8 cellular contexts compared by ENCODE assay signal in the genomic region with DNA sequence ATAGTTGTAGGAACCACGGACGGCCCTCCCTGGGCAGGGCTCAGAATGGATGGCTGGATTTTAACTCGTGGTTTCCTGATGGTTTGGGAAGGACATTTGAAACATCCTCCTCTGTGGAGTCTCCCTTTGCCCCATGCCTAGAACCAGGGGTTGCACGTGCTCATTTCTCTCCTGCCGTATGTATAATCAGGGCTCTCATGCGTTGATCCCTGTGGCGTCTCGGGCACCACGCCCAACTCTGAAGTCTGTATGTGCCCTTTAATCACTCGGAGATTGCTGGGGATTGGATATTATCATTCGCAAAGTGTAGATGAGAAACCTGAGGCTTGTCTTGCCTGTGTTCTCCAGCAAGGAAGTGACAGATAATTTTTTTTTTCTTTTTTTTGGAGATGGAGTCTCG.
A peak's percentile ranks its signal among the peaks of the same experiment; 100 is the strongest.
DNase-seq lines count a peak whose midpoint lies in the region; ATAC-seq and TF ChIP-seq lines count a peak whose summit lies in the region.

No MANE protein-coding gene starts in this region.

- intact Hi-C loops in head of caudate nucleus (cut with DNase I), result no loop called here

- H3K36me3 Mint-ChIP-seq in activated T-cell treated with anti-CD3 and anti-CD28 coated beads, Interleukin-2, amount 50 U/mL, for 4 hours (ENCODE audit: insufficient read depth), result no peaks in the 10 kb centered on the region
- H3K36me3 Mint-ChIP-seq in endodermal cell (ENCODE audit: low read depth), result no peaks in the 10 kb centered on the region

- H3K4me3 Mint-ChIP-seq in activated T-cell treated with anti-CD3 and anti-CD28 coated beads, Interleukin-2, amount 50 U/mL, for 4 hours, result peak overlapping the region; percentile 84
- no peak overlapping the region for H3K4me3 Mint-ChIP-seq in endodermal cell

- peak overlapping the region; percentile 15 for H3K9ac ChIP-seq in endocrine pancreas (ENCODE audit: control insufficient read depth, insufficient read depth, low read length)
- peak overlapping the region; percentile 52 to 83 for H3K9ac ChIP-seq in stomach smooth muscle (ENCODE audit: low read length in 2 of 2)
- H3K9ac ChIP-seq in endodermal cell (ENCODE audit: extremely low read depth, low read length, poor library complexity, severe bottlenecking), result no peak overlapping the region

- no peak overlapping the region for H3K27ac Mint-ChIP-seq in endodermal cell

- no peak for DNase-seq in activated T-cell treated with anti-CD3 and anti-CD28 coated beads, Interleukin-2, amount 50 U/mL, for 4 hours
- DNase-seq in activated T-cell treated with anti-CD3 and anti-CD28 coated beads, Interleukin-2, amount 50 U/mL, for 48 hours, result no peak
- DNase-seq in NCI-H69 (lab: John Stamatoyannopoulos, UW) (peak; percentile 91), head of caudate nucleus (no peak), endodermal cell (no peak)

- 92 to 93% methylated on average over 9 to 12 of the region's 12 CpGs for WGBS in endodermal cell (ENCODE audit: insufficient coverage in 1 of 2, insufficient read length in 1 of 2), 2 experiments

- H3K9me3 ChIP-seq in endocrine pancreas (ENCODE audit: control insufficient read depth, low read length) (no peaks in the 10 kb centered on the region), stomach smooth muscle (ENCODE audit: control insufficient read depth in 2 of 2, low read length in 2 of 2) (no peaks in the 10 kb centered on the region), endodermal cell (ENCODE audit: control insufficient read depth, low read length) (no peaks in the 10 kb centered on the region)

- H3K4me3 ChIP-seq in endocrine pancreas (ENCODE audit: control insufficient read depth, insufficient read depth, low read length) (no peak overlapping the region), stomach smooth muscle (ENCODE audit: low read length in 2 of 2) (peak overlapping the region; percentile 56 to 76), endodermal cell (ENCODE audit: low read length) (no peak overlapping the region)

- H3K4me1 Mint-ChIP-seq in activated T-cell treated with anti-CD3 and anti-CD28 coated beads, Interleukin-2, amount 50 U/mL, for 4 hours (ENCODE audit: low read depth), result peaks cover 22% of the 10 kb centered on the region
- H3K4me1 Mint-ChIP-seq in endodermal cell, result peaks cover 5% of the 10 kb centered on the region

- no peak for ATAC-seq in activated T-cell treated with anti-CD3 and anti-CD28 coated beads, Interleukin-2, amount 50 U/mL, for 4 hours
- ATAC-seq in HG02642 (IDR thresholded peaks at IDR 0.05; ENCODE audit: poor library complexity, unreplicated experiment), result no peak

- H3K9me3 Mint-ChIP-seq in activated T-cell treated with anti-CD3 and anti-CD28 coated beads, Interleukin-2, amount 50 U/mL, for 4 hours, result no peaks in the 10 kb centered on the region
- no peaks in the 10 kb centered on the region for H3K9me3 Mint-ChIP-seq in endodermal cell

- no peaks in the 10 kb centered on the region for H3K27me3 ChIP-seq in endocrine pancreas (ENCODE audit: control insufficient read depth, insufficient read depth, low read length)
- no peaks in the 10 kb centered on the region for H3K27me3 ChIP-seq in stomach smooth muscle (ENCODE audit: control insufficient read depth in 1 of 2, insufficient read depth in 2 of 2, low read length in 2 of 2)
- no peaks in the 10 kb centered on the region for H3K27me3 ChIP-seq in endodermal cell (ENCODE audit: control insufficient read depth, insufficient read depth, low read length, poor library complexity, severe bottlenecking)

- H3K36me3 ChIP-seq in endocrine pancreas (ENCODE audit: control insufficient read depth, insufficient read depth, low read length) (no peaks in the 10 kb centered on the region), stomach smooth muscle (ENCODE audit: control insufficient read depth in 2 of 2, insufficient read depth in 2 of 2, low read length in 2 of 2) (no peaks in the 10 kb centered on the region), endodermal cell (ENCODE audit: control insufficient read depth, insufficient read depth, low read length) (no peaks in the 10 kb centered on the region)

- no peaks in the 10 kb centered on the region for H3K27me3 Mint-ChIP-seq in activated T-cell treated with anti-CD3 and anti-CD28 coated beads, Interleukin-2, amount 50 U/mL, for 4 hours (ENCODE audit: low read depth)
- no peaks in the 10 kb centered on the region for H3K27me3 Mint-ChIP-seq in endodermal cell (ENCODE audit: insufficient read depth)

- H3K27ac ChIP-seq in stomach smooth muscle (ENCODE audit: low read length), result peak overlapping the region; percentile 88
- H3K27ac ChIP-seq in endodermal cell (ENCODE audit: low read depth, low read length), result no peak overlapping the region

- TF ChIP-seq CTCF in endodermal cell (conservative IDR thresholded peaks at IDR 0.05), result no peak

- H3K4me1 ChIP-seq in endocrine pancreas (ENCODE audit: control insufficient read depth, insufficient read depth, low read length), result no peaks in the 10 kb centered on the region
- peaks cover 19% of the 10 kb centered on the region for H3K4me1 ChIP-seq in stomach smooth muscle (ENCODE audit: control insufficient read depth, insufficient read depth, low read length)
- peaks cover 3% of the 10 kb centered on the region for H3K4me1 ChIP-seq in endodermal cell (ENCODE audit: control insufficient read depth, insufficient read depth, low read length)

Comparison
In these comparisons a context has a peak if more than half of its experiments do, and no peak if none do; other contexts are left out.
1. H3K4me3 ChIP-seq: peak in stomach smooth muscle (2 of 2); none in endocrine pancreas (single experiment) and endodermal cell (single experiment).